8 cellular contexts compared by ENCODE assay signal in the genomic region with DNA sequence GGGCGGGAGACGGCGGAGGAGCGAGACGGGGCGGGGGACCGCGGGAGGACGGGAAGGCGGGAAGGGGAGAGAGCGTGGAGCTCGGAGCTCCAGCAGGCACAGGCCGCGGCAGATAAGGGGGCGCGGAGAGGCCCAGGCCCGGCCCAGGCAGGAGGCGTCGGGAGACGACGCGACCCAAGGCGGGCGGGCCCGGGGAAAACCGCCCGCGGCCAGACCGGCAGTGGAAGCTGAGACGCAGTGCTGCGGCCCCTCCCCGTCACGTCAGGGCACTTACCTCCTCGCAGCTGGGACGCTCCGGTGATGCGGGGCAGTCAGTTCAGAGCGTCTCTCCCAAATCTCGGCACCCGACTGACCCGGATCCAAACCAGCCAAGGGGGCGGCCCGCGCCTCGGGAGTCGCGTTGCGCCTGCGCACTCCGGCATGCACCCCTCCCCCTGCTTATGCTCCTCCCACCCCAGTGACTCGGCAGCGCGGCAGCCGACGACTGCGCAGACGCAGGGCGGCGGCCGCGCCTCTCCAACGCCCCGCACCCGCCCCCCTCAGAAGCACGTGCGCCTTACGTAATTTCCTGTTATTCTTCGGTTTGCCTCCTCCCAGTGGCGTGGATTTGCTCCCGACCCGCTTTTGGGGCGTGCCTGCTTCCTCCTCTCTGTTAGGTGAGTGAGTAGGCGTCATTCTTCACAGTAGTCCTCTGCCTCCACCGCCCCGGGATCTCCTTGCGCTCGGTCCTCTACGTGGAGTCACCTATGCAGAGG. TPM values are rescaled to one million over a fixed set of nuclear protein-coding genes. Genes with fewer than 3 reads are reported as not detected.
DNase-seq lines count a peak whose midpoint lies in the region; ATAC-seq and TF ChIP-seq lines count a peak whose summit lies in the region.

A gene (minus strand): TSS at position 350 of the 755 bp plus-strand sequence. CDS start 3,814 bp downstream, outside the sequence.

- peaks cover 8% of the 10 kb centered on the region for H3K36me3 ChIP-seq in adipocyte (ENCODE audit: control insufficient read depth, insufficient read depth, low read length, severe bottlenecking)

- H3K27me3 Mint-ChIP-seq in type B pancreatic cell: no peaks in the 10 kb centered on the region

- DNase-seq in NCI-H1436 (lab: John Stamatoyannopoulos, UW): peak; percentile 96
- peak; percentile 98 for DNase-seq in T follicular helper cell (ENCODE audit: low read depth)
- peak; percentile 99 for DNase-seq in adipocyte (ENCODE audit: low read depth)
- DNase-seq in cardiac septum (ENCODE audit: low spot score): peak; percentile 99
- peak; percentile 97 for DNase-seq in pons (ENCODE audit: low spot score)
- peak; percentile 99 for DNase-seq in type B pancreatic cell (ENCODE audit: extremely low spot score, unreplicated experiment)

- intact Hi-C loops in cardiac septum (cut with DNase I): loop anchor here (5.0 kb wide), 1 partner anchor 402 kb away; no protein-coding TSS in a partner anchor

- ATAC-seq in HG02798 (IDR thresholded peaks at IDR 0.05; ENCODE audit: poor library complexity, unreplicated experiment): peak; percentile 92

- H3K4me1 Mint-ChIP-seq in type B pancreatic cell (ENCODE audit: unreplicated experiment): peaks cover 47% of the 10 kb centered on the region

- no peaks in the 10 kb centered on the region for H3K27me3 ChIP-seq in adipocyte (replicated peaks; ENCODE audit: control insufficient read depth, insufficient read depth, low read length)

- peak within 1 kb of the TSS; percentile 99 for H3K27ac Mint-ChIP-seq in type B pancreatic cell

- H3K9me3 ChIP-seq in adipocyte (ENCODE audit: control insufficient read depth, low read length): no peaks in the 10 kb centered on the region

- peak within 1 kb of the TSS; percentile 77 for H3K4me3 ChIP-seq in GM12875 (ENCODE audit: low read depth, low read length)
- H3K4me3 ChIP-seq in adipocyte (ENCODE audit: low read length): peak within 1 kb of the TSS; percentile 92

- H3K36me3 Mint-ChIP-seq in type B pancreatic cell: peaks cover 6% of the 10 kb centered on the region

- peak within 1 kb of the TSS; percentile 96 for H3K4me3 Mint-ChIP-seq in type B pancreatic cell

- peak within 1 kb of the TSS; percentile 99 for H3K9ac ChIP-seq in adipocyte (ENCODE audit: low read length)

- H3K9me3 Mint-ChIP-seq in type B pancreatic cell: no peaks in the 10 kb centered on the region

- peaks cover 44% of the 10 kb centered on the region for H3K4me1 ChIP-seq in adipocyte (ENCODE audit: control insufficient read depth, insufficient read depth, low read length)

- no peak for TF ChIP-seq CTCF in GM12875 (IDR thresholded peaks at IDR 0.05; ENCODE audit: borderline replicate concordance, insufficient read depth, low read depth, low read length)
- peak; percentile 9 for TF ChIP-seq CTCF in type B pancreatic cell (conservative IDR thresholded peaks at IDR 0.05)

RNA-seq across cellular contexts. Expression of the gene that starts here (rescaled TPM):
- 28.4 TPM for total RNA-seq in cardiac septum
- 31.1 and 38.4 TPM in 2 replicates for total RNA-seq in type B pancreatic cell (ENCODE audit: low replicate concordance)

Comparison
In these comparisons a context has a peak if more than half of its experiments do, and no peak if none do; other contexts are left out.
1. Peak in every context shown above with its lines: DNase-seq, ATAC-seq and H3K4me3 ChIP-seq.